Comparison of ENCODE assay signal across 19 cellular contexts in genomic region chr10:35700490-35700887, GRCh38.
"Had no signal": no experiment of that assay in that cellular context is flagged by ENCODE, and none has a peak within 500 bp of the region (broad histone marks: within the 10 kb centered on the region; RNA-seq: fewer than 3 reads in every experiment).

No MANE protein-coding gene starts in this region.

- H3K36me3 Mint-ChIP-seq: stimulated activated naive B cell treated with anti-CD40 and anti-IgM and Interleukin-4, amounts not matched to agents 10 μg/mL and 1 μg/mL and 100 μg/mL, for 72 hours had no signal

- H3K9me3 ChIP-seq: esophagus squamous epithelium, lower lobe of right lung, prostate gland, tibial artery, vagina had no signal

- H2AFZ ChIP-seq: hepatocyte had no signal

- H3K27me3 Mint-ChIP-seq: stimulated activated naive B cell treated with anti-CD40 and anti-IgM and Interleukin-4, amounts not matched to agents 10 μg/mL and 1 μg/mL and 100 μg/mL, for 72 hours had no signal

- H3K79me2 ChIP-seq: hepatocyte had no signal

- H3K27me3 ChIP-seq: esophagus squamous epithelium, hepatocyte, tibial artery, vagina had no signal

- H3K27ac Mint-ChIP-seq: nephron progenitor cell; stimulated activated naive B cell treated with anti-CD40 and anti-IgM and Interleukin-4, amounts not matched to agents 10 μg/mL and 1 μg/mL and 100 μg/mL, for 72 hours had no signal

- DNase-seq: activated CD4-positive, CD25-positive, alpha-beta regulatory T cell treated with anti-CD3 and anti-CD28 coated beads, Interleukin-2, amount 50 U/mL, for 72 hours; activated naive CD4-positive, alpha-beta T cell; activated T-cell treated with anti-CD3 and anti-CD28 coated beads for 4 hours; anterior cingulate cortex; cortex of kidney; effector CD4-positive, alpha-beta T cell; esophagus squamous epithelium; left cardiac atrium; lower lobe of right lung; nephron progenitor cell; right cardiac atrium; stimulated activated CD4-positive, alpha-beta T cell treated with anti-CD3 and anti-CD28 coated beads, Interleukin-15, amount 100 ng/mL, for 24 hours; stimulated activated CD4-positive, alpha-beta T cell treated with anti-CD3 and anti-CD28 coated beads, Interleukin-4, amount 100 ng/mL, for 1 hour; stimulated activated naive B cell treated with anti-CD40 and anti-IgM and Interleukin-4, amounts not matched to agents 10 μg/mL and 1 μg/mL and 100 μg/mL, for 72 hours; tibial artery had no signal

- H3K4me3 Mint-ChIP-seq: nephron progenitor cell; stimulated activated naive B cell treated with anti-CD40 and anti-IgM and Interleukin-4, amounts not matched to agents 10 μg/mL and 1 μg/mL and 100 μg/mL, for 72 hours had no signal

- H3K9me3 Mint-ChIP-seq: nephron progenitor cell had no signal

- ATAC-seq: left cardiac atrium; lower lobe of right lung; right cardiac atrium; stimulated activated naive B cell treated with anti-CD40 and anti-IgM and Interleukin-4, amounts not matched to agents 10 μg/mL and 1 μg/mL and 100 μg/mL, for 72 hours had no signal

- H3K36me3 ChIP-seq: esophagus squamous epithelium, lower lobe of right lung, prostate gland, tibial artery, vagina had no signal

- H3K4me2 ChIP-seq: hepatocyte had no signal

- H3K4me1 Mint-ChIP-seq: stimulated activated naive B cell treated with anti-CD40 and anti-IgM and Interleukin-4, amounts not matched to agents 10 μg/mL and 1 μg/mL and 100 μg/mL, for 72 hours had no signal

- H3K4me1 ChIP-seq: esophagus squamous epithelium, lower lobe of right lung, prostate gland, tibial artery, vagina had no signal

- H3K4me3 ChIP-seq: esophagus squamous epithelium, hepatocyte, lower lobe of right lung, prostate gland, skin epidermis, tibial artery, vagina had no signal

- H3K27ac ChIP-seq: esophagus squamous epithelium, hepatocyte, lower lobe of right lung, prostate gland, skin epidermis, tibial artery, vagina had no signal
